ENCODE assay signal across 8 cellular contexts in the genomic region with DNA sequence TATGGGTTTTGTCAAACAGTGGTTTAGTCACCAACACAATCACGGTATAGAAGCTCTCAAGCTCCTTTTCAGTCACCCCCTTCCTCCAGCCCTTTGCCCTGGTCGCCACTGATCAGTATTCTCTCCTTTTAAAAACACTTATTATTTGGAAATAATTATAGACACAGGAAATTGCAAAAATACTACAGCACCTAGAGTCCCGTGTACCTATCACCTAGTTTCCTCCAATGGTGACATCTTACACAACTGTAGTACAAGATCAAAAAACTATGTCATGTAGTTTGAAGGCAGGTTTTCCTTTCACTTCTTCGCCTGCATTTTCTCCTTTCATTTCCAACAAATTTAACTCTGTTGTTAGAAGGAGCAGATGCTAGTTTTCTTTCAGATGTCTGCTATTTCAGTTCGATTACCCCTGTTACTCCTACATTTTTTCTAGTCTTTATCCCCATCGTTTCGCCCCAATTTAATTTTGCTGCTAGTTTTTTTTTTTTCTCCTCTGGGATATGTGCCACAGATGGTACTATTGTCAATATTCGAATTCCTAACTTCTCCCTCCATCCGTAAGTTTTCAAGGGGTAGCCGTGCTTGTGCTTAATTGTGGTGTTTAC. TPM values are rescaled to one million over a fixed set of nuclear protein-coding genes. Genes with fewer than 3 reads are reported as not detected.
DNase-seq lines count a peak whose midpoint lies in the region; ATAC-seq and TF ChIP-seq lines count a peak whose summit lies in the region.

No MANE protein-coding gene starts in this region.

- H3K27me3 Mint-ChIP-seq in activated T-helper 1 cell treated with anti-CD3 and anti-CD28 coated beads, Interleukin-12 subunit alpha, Interleukin-12 subunit beta, Interleukin-2, Interleukin-4 antibody, amounts not matched to agents 30 ng/mL and 10 ng/mL and 1 ng/mL, durations not matched to agents 14 hours and 24 hours and 36 hours (ENCODE audit: insufficient read depth): no peaks in the 10 kb centered on the region

- TF ChIP-seq CTCF in GM10266 (IDR thresholded peaks at IDR 0.05; ENCODE audit: control insufficient read depth, insufficient read depth, low read depth, missing control alignments): no peak
- no peak for TF ChIP-seq CTCF in psoas muscle (IDR thresholded peaks at IDR 0.05)

- intact Hi-C loops in activated T-helper 1 cell treated with anti-CD3 and anti-CD28 coated beads, Interleukin-12 subunit alpha, Interleukin-12 subunit beta, Interleukin-2, Interleukin-4 antibody, amounts not matched to agents 30 ng/mL and 10 ng/mL and 1 ng/mL, durations not matched to agents 14 hours and 24 hours and 36 hours (cut with micrococcal nuclease): loop anchor here (1.0 to 10.0 kb wide), 13 partner anchors 120 to 1980 kb away; a partner anchor contains a TSS
- intact Hi-C loops in psoas muscle (cut with DNase I): loop anchor here (5.0 to 10.0 kb wide), 5 partner anchors 119 to 464 kb away; a partner anchor contains a TSS

- H3K36me3 ChIP-seq in ACC112 (ENCODE audit: insufficient read depth, low read length) (no peaks in the 10 kb centered on the region), psoas muscle (ENCODE audit: insufficient read depth in 1 of 2, low read depth in 1 of 2) (peaks cover 0 to under 1% of the 10 kb centered on the region in 2 donors)

- H3K4me1 Mint-ChIP-seq in activated T-helper 1 cell treated with anti-CD3 and anti-CD28 coated beads, Interleukin-12 subunit alpha, Interleukin-12 subunit beta, Interleukin-2, Interleukin-4 antibody, amounts not matched to agents 30 ng/mL and 10 ng/mL and 1 ng/mL, durations not matched to agents 14 hours and 24 hours and 36 hours (ENCODE audit: low read depth): peaks cover 33% of the 10 kb centered on the region

- peaks cover 10% of the 10 kb centered on the region for H3K79me2 ChIP-seq in ACC112 (ENCODE audit: control insufficient read depth, insufficient read depth, low read length, unreplicated experiment)

- 1 to 2% (median 1%) methylated on average over 10 of the region's 10 CpGs for WGBS in psoas muscle, 3 donors

- H3K27me3 ChIP-seq in ACC112 (ENCODE audit: insufficient read depth, low read length) (no peaks in the 10 kb centered on the region), psoas muscle (ENCODE audit: insufficient read depth in 3 of 3, low read length in 2 of 3) (no peaks in the 10 kb centered on the region)

- peak overlapping the region; percentile 78 for H2AFZ ChIP-seq in ACC112 (ENCODE audit: low read length, unreplicated experiment)

- H3K9me3 Mint-ChIP-seq in activated T-helper 1 cell treated with anti-CD3 and anti-CD28 coated beads, Interleukin-12 subunit alpha, Interleukin-12 subunit beta, Interleukin-2, Interleukin-4 antibody, amounts not matched to agents 30 ng/mL and 10 ng/mL and 1 ng/mL, durations not matched to agents 14 hours and 24 hours and 36 hours: no peaks in the 10 kb centered on the region

- ATAC-seq in psoas muscle: peak in 1 of 4 donors; percentile 40
- ATAC-seq in HG02981 (IDR thresholded peaks at IDR 0.05; ENCODE audit: unreplicated experiment): no peak
- no peak for ATAC-seq in GM19467 (IDR thresholded peaks at IDR 0.05; ENCODE audit: unreplicated experiment)

- H3K27ac Mint-ChIP-seq in activated T-helper 1 cell treated with anti-CD3 and anti-CD28 coated beads, Interleukin-12 subunit alpha, Interleukin-12 subunit beta, Interleukin-2, Interleukin-4 antibody, amounts not matched to agents 30 ng/mL and 10 ng/mL and 1 ng/mL, durations not matched to agents 14 hours and 24 hours and 36 hours: peak overlapping the region; percentile 99

- peak overlapping the region; percentile 92 for H3K4me3 Mint-ChIP-seq in activated T-helper 1 cell treated with anti-CD3 and anti-CD28 coated beads, Interleukin-12 subunit alpha, Interleukin-12 subunit beta, Interleukin-2, Interleukin-4 antibody, amounts not matched to agents 30 ng/mL and 10 ng/mL and 1 ng/mL, durations not matched to agents 14 hours and 24 hours and 36 hours

- H3K27ac ChIP-seq in ACC112 (ENCODE audit: low read depth, low read length): peak overlapping the region; percentile 96
- peak overlapping the region; percentile 97 for H3K27ac ChIP-seq in psoas muscle

- peak; percentile 63 for DNase-seq in GM10266 (ENCODE audit: extremely low spot score)
- peak; percentile 61 for DNase-seq in NAMALWA (ENCODE audit: low spot score)
- DNase-seq in activated T-helper 1 cell treated with anti-CD3 and anti-CD28 coated beads, Interleukin-12 subunit alpha, Interleukin-12 subunit beta, Interleukin-2, Interleukin-4 antibody, amounts not matched to agents 30 ng/mL and 10 ng/mL and 1 ng/mL, durations not matched to agents 14 hours and 24 hours and 36 hours (ENCODE audit: low spot score): peak; percentile 4
- peak; percentile 12 for DNase-seq in glomerular endothelial cell (ENCODE audit: extremely low read depth, low read depth, low spot score)
- no peak for DNase-seq in psoas muscle

- peaks cover 12% of the 10 kb centered on the region for H3K4me1 ChIP-seq in ACC112 (ENCODE audit: control insufficient read depth, insufficient read depth, low read length, unreplicated experiment)
- H3K4me1 ChIP-seq in psoas muscle: no peaks in the 10 kb centered on the region

- peak overlapping the region; percentile 84 for H3K4me3 ChIP-seq in ACC112 (ENCODE audit: low read depth, low read length)
- H3K4me3 ChIP-seq in psoas muscle: peak overlapping the region; percentile 80

- no peaks in the 10 kb centered on the region for H3K9me3 ChIP-seq in psoas muscle

- peaks cover 1% of the 10 kb centered on the region for H3K36me3 Mint-ChIP-seq in activated T-helper 1 cell treated with anti-CD3 and anti-CD28 coated beads, Interleukin-12 subunit alpha, Interleukin-12 subunit beta, Interleukin-2, Interleukin-4 antibody, amounts not matched to agents 30 ng/mL and 10 ng/mL and 1 ng/mL, durations not matched to agents 14 hours and 24 hours and 36 hours (ENCODE audit: low read depth)

RNA-seq across cellular contexts. Expression of a gene that starts 0.6 kb away (rescaled TPM):
- 6.1 and 7.1 TPM in 2 replicates for total RNA-seq in activated T-helper 1 cell treated with anti-CD3 and anti-CD28 coated beads, Interleukin-12 subunit alpha, Interleukin-12 subunit beta, Interleukin-2, Interleukin-4 antibody, amounts not matched to agents 30 ng/mL and 10 ng/mL and 1 ng/mL, durations not matched to agents 14 hours and 24 hours and 36 hours
- 3.9 and 4.6 TPM in 2 replicates for total RNA-seq in glomerular endothelial cell
- 1 to 10 TPM; 4.6 to 7.4 (median 6.2) TPM for total RNA-seq in psoas muscle
- 1 to 10 TPM; 4.2 to 6.5 (median 6.0) TPM for polyA plus RNA-seq in psoas muscle

Comparison
In these comparisons a context has a peak if more than half of its experiments do, and no peak if none do; other contexts are left out.
1. DNase-seq: peak in GM10266 (single experiment), NAMALWA (single experiment), activated T-helper 1 cell treated with anti-CD3 and anti-CD28 coated beads, Interleukin-12 subunit alpha, Interleukin-12 subunit beta, Interleukin-2, Interleukin-4 antibody, amounts not matched to agents 30 ng/mL and 10 ng/mL and 1 ng/mL, durations not matched to agents 14 hours and 24 hours and 36 hours (single experiment) and glomerular endothelial cell (single experiment); none in psoas muscle (0 of 2).